In genomic region chr22:31489632-31490495, GRCh38 we compare ENCODE assay signal across 1 cellular context.
TF ChIP-seq lines count a peak whose summit lies in the region.

A gene with protein sequence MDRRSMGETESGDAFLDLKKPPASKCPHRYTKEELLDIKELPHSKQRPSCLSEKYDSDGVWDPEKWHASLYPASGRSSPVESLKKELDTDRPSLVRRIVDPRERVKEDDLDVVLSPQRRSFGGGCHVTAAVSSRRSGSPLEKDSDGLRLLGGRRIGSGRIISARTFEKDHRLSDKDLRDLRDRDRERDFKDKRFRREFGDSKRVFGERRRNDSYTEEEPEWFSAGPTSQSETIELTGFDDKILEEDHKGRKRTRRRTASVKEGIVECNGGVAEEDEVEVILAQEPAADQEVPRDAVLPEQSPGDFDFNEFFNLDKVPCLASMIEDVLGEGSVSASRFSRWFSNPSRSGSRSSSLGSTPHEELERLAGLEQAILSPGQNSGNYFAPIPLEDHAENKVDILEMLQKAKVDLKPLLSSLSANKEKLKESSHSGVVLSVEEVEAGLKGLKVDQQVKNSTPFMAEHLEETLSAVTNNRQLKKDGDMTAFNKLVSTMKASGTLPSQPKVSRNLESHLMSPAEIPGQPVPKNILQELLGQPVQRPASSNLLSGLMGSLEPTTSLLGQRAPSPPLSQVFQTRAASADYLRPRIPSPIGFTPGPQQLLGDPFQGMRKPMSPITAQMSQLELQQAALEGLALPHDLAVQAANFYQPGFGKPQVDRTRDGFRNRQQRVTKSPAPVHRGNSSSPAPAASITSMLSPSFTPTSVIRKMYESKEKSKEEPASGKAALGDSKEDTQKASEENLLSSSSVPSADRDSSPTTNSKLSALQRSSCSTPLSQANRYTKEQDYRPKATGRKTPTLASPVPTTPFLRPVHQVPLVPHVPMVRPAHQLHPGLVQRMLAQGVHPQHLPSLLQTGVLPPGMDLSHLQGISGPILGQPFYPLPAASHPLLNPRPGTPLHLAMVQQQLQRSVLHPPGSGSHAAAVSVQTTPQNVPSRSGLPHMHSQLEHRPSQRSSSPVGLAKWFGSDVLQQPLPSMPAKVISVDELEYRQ (minus strand): TSS chr22:31489842. CDS start chr22:31488718, 1,124 bp downstream.

TF ChIP-seq in HepG2, 621 proteins besides CTCF, POLR2A, EP300 and RAD21 (continued from another document and continues in another):
- TF ChIP-seq, protein P1, sequence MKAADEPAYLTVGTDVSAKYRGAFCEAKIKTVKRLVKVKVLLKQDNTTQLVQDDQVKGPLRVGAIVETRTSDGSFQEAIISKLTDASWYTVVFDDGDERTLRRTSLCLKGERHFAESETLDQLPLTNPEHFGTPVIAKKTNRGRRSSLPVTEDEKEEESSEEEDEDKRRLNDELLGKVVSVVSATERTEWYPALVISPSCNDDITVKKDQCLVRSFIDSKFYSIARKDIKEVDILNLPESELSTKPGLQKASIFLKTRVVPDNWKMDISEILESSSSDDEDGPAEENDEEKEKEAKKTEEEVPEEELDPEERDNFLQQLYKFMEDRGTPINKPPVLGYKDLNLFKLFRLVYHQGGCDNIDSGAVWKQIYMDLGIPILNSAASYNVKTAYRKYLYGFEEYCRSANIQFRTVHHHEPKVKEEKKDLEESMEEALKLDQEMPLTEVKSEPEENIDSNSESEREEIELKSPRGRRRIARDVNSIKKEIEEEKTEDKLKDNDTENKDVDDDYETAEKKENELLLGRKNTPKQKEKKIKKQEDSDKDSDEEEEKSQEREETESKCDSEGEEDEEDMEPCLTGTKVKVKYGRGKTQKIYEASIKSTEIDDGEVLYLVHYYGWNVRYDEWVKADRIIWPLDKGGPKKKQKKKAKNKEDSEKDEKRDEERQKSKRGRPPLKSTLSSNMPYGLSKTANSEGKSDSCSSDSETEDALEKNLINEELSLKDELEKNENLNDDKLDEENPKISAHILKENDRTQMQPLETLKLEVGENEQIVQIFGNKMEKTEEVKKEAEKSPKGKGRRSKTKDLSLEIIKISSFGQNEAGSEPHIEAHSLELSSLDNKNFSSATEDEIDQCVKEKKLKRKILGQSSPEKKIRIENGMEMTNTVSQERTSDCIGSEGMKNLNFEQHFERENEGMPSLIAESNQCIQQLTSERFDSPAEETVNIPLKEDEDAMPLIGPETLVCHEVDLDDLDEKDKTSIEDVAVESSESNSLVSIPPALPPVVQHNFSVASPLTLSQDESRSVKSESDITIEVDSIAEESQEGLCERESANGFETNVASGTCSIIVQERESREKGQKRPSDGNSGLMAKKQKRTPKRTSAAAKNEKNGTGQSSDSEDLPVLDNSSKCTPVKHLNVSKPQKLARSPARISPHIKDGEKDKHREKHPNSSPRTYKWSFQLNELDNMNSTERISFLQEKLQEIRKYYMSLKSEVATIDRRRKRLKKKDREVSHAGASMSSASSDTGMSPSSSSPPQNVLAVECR (CRISPR knock-in tag; IDR thresholded peaks at IDR 0.05; ENCODE audit: borderline replicate concordance), result peak; percentile 87
- TF ChIP-seq CHCHD3 (CRISPR knock-in tag; IDR thresholded peaks at IDR 0.05) (peak; percentile 86; the same call in 1 of the 2 replicates), ZNF496 (CRISPR knock-in tag; IDR thresholded peaks at IDR 0.05; ENCODE audit: insufficient replicate concordance) (no peak), ZSCAN25 (CRISPR knock-in tag; IDR thresholded peaks at IDR 0.05) (peak; percentile 71), SIN3A (IDR thresholded peaks at IDR 0.05; ENCODE audit: borderline replicate concordance, low read depth, low read length) (peak; percentile 83; the same call in 1 of the 2 replicates), RNF2 (conservative IDR thresholded peaks at IDR 0.05; ENCODE audit: low read depth) (no peak), SKI (IDR thresholded peaks at IDR 0.05; ENCODE audit: partially characterized antibody) (peak; percentile 66), NCOA5 (CRISPR knock-in tag; IDR thresholded peaks at IDR 0.05) (no peak), ZFP82 (CRISPR knock-in tag; IDR thresholded peaks at IDR 0.05; ENCODE audit: borderline replicate concordance) (no peak; the same call in 1 of the 2 replicates), PHF5A (CRISPR knock-in tag; IDR thresholded peaks at IDR 0.05; ENCODE audit: low read depth, unreplicated experiment) (no peak), RBAK (CRISPR knock-in tag; IDR thresholded peaks at IDR 0.05) (no peak), ZMYM2 (CRISPR knock-in tag; IDR thresholded peaks at IDR 0.05) (no peak), MAFK (conservative IDR thresholded peaks at IDR 0.05 in 1 of 2, IDR thresholded peaks at IDR 0.05 in 1 of 2; ENCODE audit: low read length in 2 of 2) (no peak), ZNF335 (CRISPR knock-in tag; IDR thresholded peaks at IDR 0.05) (peak; percentile 98), ZNF460 (CRISPR knock-in tag; IDR thresholded peaks at IDR 0.05; ENCODE audit: borderline replicate concordance) (no peak), SRSF4 (IDR thresholded peaks at IDR 0.05; ENCODE audit: low read depth, low read length, poor library complexity, severe bottlenecking) (no peak), SALL1 (CRISPR knock-in tag; IDR thresholded peaks at IDR 0.05) (peak; percentile 84), ZNF556 (CRISPR knock-in tag; IDR thresholded peaks at IDR 0.05; ENCODE audit: borderline replicate concordance) (0 out of 2 replicates have a peak, but pooled peaks have one; percentile 67), ZNF180 (CRISPR knock-in tag; IDR thresholded peaks at IDR 0.05; ENCODE audit: borderline replicate concordance, low read depth) (no peak), ZNF629 (CRISPR knock-in tag; conservative IDR thresholded peaks at IDR 0.05) (no peak), ZNF567 (CRISPR knock-in tag; IDR thresholded peaks at IDR 0.05; ENCODE audit: borderline replicate concordance) (0 out of 2 replicates have a peak, but pooled peaks have one; percentile 16), IRF1 (CRISPR knock-in tag; IDR thresholded peaks at IDR 0.05; ENCODE audit: low read depth) (no peak), AFF4 (CRISPR knock-in tag; IDR thresholded peaks at IDR 0.05) (0 out of 2 replicates have a peak, but pooled peaks have one; percentile 50), DR1 (CRISPR knock-in tag; IDR thresholded peaks at IDR 0.05) (peak; percentile 70; the same call in 1 of the 2 replicates), AKAP8 (CRISPR knock-in tag; IDR thresholded peaks at IDR 0.05) (no peak), ZMAT3 (CRISPR knock-in tag; conservative IDR thresholded peaks at IDR 0.05) (peak; percentile 71; the same call in 1 of the 2 replicates), ARNTL (CRISPR knock-in tag; IDR thresholded peaks at IDR 0.05) (peak; percentile 58; the same call in 1 of the 2 replicates), ZNF382 (CRISPR knock-in tag; IDR thresholded peaks at IDR 0.05; ENCODE audit: borderline replicate concordance) (no peak), ATF1 (CRISPR knock-in tag; IDR thresholded peaks at IDR 0.05) (no peak), RELA (CRISPR knock-in tag; IDR thresholded peaks at IDR 0.05) (no peak), ZNF552 (CRISPR knock-in tag; IDR thresholded peaks at IDR 0.05; ENCODE audit: borderline replicate concordance) (no peak), U2AF2 (IDR thresholded peaks at IDR 0.05; ENCODE audit: low read depth, low read length) (no peak), ARID5B (CRISPR knock-in tag; IDR thresholded peaks at IDR 0.05) (no peak; the same call in 1 of the 2 replicates), ZNF383 (CRISPR knock-in tag; IDR thresholded peaks at IDR 0.05; ENCODE audit: borderline replicate concordance) (peak; percentile 69; the same call in 1 of the 2 replicates), ZNF776 (CRISPR knock-in tag; IDR thresholded peaks at IDR 0.05) (peak; percentile 76; the same call in 1 of the 2 replicates), PLRG1 (conservative IDR thresholded peaks at IDR 0.05) (no peak), NCOA1 (CRISPR knock-in tag; IDR thresholded peaks at IDR 0.05) (no peak), ZNF709 (CRISPR knock-in tag; IDR thresholded peaks at IDR 0.05) (peak; percentile 24; the same call in 1 of the 2 replicates), NFE2L1 (CRISPR knock-in tag; IDR thresholded peaks at IDR 0.05; ENCODE audit: borderline replicate concordance) (no peak), EZH2 (conservative IDR thresholded peaks at IDR 0.05; ENCODE audit: low read depth, low read length) (no peak), HOXA7 (CRISPR knock-in tag; IDR thresholded peaks at IDR 0.05) (no peak), RFXAP (CRISPR knock-in tag; IDR thresholded peaks at IDR 0.05; ENCODE audit: borderline replicate concordance) (no peak)
- TF ChIP-seq, protein P2, sequence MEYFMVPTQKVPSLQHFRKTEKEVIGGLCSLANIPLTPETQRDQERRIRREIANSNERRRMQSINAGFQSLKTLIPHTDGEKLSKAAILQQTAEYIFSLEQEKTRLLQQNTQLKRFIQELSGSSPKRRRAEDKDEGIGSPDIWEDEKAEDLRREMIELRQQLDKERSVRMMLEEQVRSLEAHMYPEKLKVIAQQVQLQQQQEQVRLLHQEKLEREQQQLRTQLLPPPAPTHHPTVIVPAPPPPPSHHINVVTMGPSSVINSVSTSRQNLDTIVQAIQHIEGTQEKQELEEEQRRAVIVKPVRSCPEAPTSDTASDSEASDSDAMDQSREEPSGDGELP (IDR thresholded peaks at IDR 0.05; ENCODE audit: borderline replicate concordance, low read depth), result no peak
- TF ChIP-seq, protein P3, sequence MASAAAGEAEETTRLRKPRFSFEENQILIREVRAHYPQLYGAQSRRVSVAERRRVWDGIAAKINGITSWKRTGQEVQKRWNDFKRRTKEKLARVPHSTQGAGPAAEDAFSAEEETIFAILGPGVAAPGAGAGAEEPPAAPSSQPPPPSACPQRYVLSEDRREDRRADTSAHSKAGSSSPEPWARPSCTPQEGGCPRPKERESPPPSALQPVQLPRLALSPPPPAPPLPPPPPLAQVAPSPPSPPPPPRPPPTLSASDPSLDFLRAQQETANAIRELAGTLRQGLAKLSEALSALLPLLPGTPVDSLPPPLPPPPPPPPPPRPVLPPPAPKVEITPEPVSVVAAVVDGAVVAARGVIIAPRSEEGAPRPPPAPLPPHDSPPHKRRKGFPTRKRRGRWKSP (CRISPR knock-in tag; IDR thresholded peaks at IDR 0.05), result peak; percentile 55
